In genomic region chr15:75801859-75802593, GRCh38 we compare ENCODE assay signal across 1 cellular context.
TF ChIP-seq lines count a peak whose summit lies in the region.

No MANE protein-coding gene starts in this region.

TF ChIP-seq in K562, 482 proteins besides CTCF, POLR2A, EP300 and RAD21 (continued from another document and continues in another):
- 0 out of 2 replicates have a peak, but pooled peaks have one; percentile 7 for TF ChIP-seq HMBOX1 (IDR thresholded peaks at IDR 0.05)
- no peak for TF ChIP-seq TBL1XR1 (IDR thresholded peaks at IDR 0.05; ENCODE audit: low read length in 2 of 2)
- TF ChIP-seq PRPF4 (IDR thresholded peaks at IDR 0.05; ENCODE audit: insufficient read depth, low read depth, low read length, poor library complexity, severe bottlenecking), result no peak
- no peak for TF ChIP-seq IFI16 (CRISPR knock-in tag; IDR thresholded peaks at IDR 0.05)
- no peak for TF ChIP-seq MLLT1 (IDR thresholded peaks at IDR 0.05)
- TF ChIP-seq EZH2 (IDR thresholded peaks at IDR 0.05; ENCODE audit: borderline replicate concordance, low read depth, low read length), result no peak
- no peak for TF ChIP-seq ETS2 (tag; IDR thresholded peaks at IDR 0.05; ENCODE audit: borderline replicate concordance, poor library complexity, severe bottlenecking)
- TF ChIP-seq ZNF778 (CRISPR knock-in tag; IDR thresholded peaks at IDR 0.05), result no peak
- no peak for TF ChIP-seq ERF (CRISPR knock-in tag; IDR thresholded peaks at IDR 0.05)
- no peak for TF ChIP-seq E2F5 (CRISPR knock-in tag; IDR thresholded peaks at IDR 0.05)
- peak; percentile 72 to 93 for TF ChIP-seq MAZ (CRISPR knock-in tag; conservative IDR thresholded peaks at IDR 0.05 in 1 of 2, IDR thresholded peaks at IDR 0.05 in 1 of 2)
- TF ChIP-seq NKRF (IDR thresholded peaks at IDR 0.05; ENCODE audit: borderline replicate concordance), result peak; percentile 42; the same call in 1 of the 2 replicates
- no peak for TF ChIP-seq CCAR2 (IDR thresholded peaks at IDR 0.05; ENCODE audit: low read depth, low read length)
- peak; percentile 78 for TF ChIP-seq STAG1 (CRISPR knock-in tag; IDR thresholded peaks at IDR 0.05; ENCODE audit: borderline replicate concordance)
- 0 out of 2 replicates have a peak, but pooled peaks have one; percentile 20 for TF ChIP-seq OTX1 (CRISPR knock-in tag; IDR thresholded peaks at IDR 0.05)
- TF ChIP-seq PPARD (CRISPR knock-in tag; IDR thresholded peaks at IDR 0.05), result no peak
- TF ChIP-seq CREB3L1 (IDR thresholded peaks at IDR 0.05; ENCODE audit: borderline replicate concordance, low read depth), result no peak
- TF ChIP-seq BMI1 (IDR thresholded peaks at IDR 0.05; ENCODE audit: low read length), result no peak
- no peak for TF ChIP-seq ZMIZ1 (IDR thresholded peaks at IDR 0.05; ENCODE audit: low read depth in 2 of 2, low read length in 2 of 2)
- TF ChIP-seq CBFB (CRISPR knock-in tag; IDR thresholded peaks at IDR 0.05), result no peak
- TF ChIP-seq TOE1 (IDR thresholded peaks at IDR 0.05; ENCODE audit: borderline replicate concordance), result peak; percentile 33; the same call in 1 of the 2 replicates
- no peak for TF ChIP-seq TOE1 (CRISPR knock-in tag; IDR thresholded peaks at IDR 0.05; ENCODE audit: borderline replicate concordance, low read depth)
- TF ChIP-seq DACH1 (IDR thresholded peaks at IDR 0.05; ENCODE audit: partially characterized antibody), result peak; percentile 72
- TF ChIP-seq TAL1 (IDR thresholded peaks at IDR 0.05), result no peak
- TF ChIP-seq CBX3 (IDR thresholded peaks at IDR 0.05; ENCODE audit: borderline replicate concordance in 1 of 2, low read length in 2 of 2), result no peak
- no peak for TF ChIP-seq ZBTB33 (CRISPR knock-in tag; IDR thresholded peaks at IDR 0.05)
- no peak for TF ChIP-seq IRF9 (tag; IDR thresholded peaks at IDR 0.05)
- peak in 1 of 2 experiments; percentile 68; a peak in 1 of 4 replicates for TF ChIP-seq SIN3A (IDR thresholded peaks at IDR 0.05; ENCODE audit: borderline replicate concordance in 2 of 2, control insufficient read depth in 1 of 2, low read depth in 2 of 2, low read length in 2 of 2)
- peak; percentile 75 for TF ChIP-seq SMC3 (conservative IDR thresholded peaks at IDR 0.05; ENCODE audit: insufficient read depth, low read depth, low read length)
- TF ChIP-seq BCOR (IDR thresholded peaks at IDR 0.05), result 0 out of 2 replicates have a peak, but pooled peaks have one; percentile 16
- TF ChIP-seq ARID2 (IDR thresholded peaks at IDR 0.05), result no peak
- no peak for TF ChIP-seq THRAP3 (IDR thresholded peaks at IDR 0.05; ENCODE audit: borderline replicate concordance)
- peak; percentile 5 for TF ChIP-seq PRDM10 (IDR thresholded peaks at IDR 0.05; ENCODE audit: partially characterized antibody)
- no peak for TF ChIP-seq SRSF9 (IDR thresholded peaks at IDR 0.05; ENCODE audit: borderline replicate concordance, low read depth, low read length)
- no peak for TF ChIP-seq ZNF253 (CRISPR knock-in tag; conservative IDR thresholded peaks at IDR 0.05)
- no peak for TF ChIP-seq TCF3 (CRISPR knock-in tag; IDR thresholded peaks at IDR 0.05)
- no peak for TF ChIP-seq ATF1 (CRISPR knock-in tag; IDR thresholded peaks at IDR 0.05)
- TF ChIP-seq ATF1 (tag; IDR thresholded peaks at IDR 0.05), result peak; percentile 44; the same call in 1 of the 2 replicates
- 0 out of 2 replicates have a peak, but pooled peaks have one; percentile 33 for TF ChIP-seq GMEB1 (CRISPR knock-in tag; IDR thresholded peaks at IDR 0.05)
- TF ChIP-seq KLF10 (CRISPR knock-in tag; IDR thresholded peaks at IDR 0.05), result no peak
- no peak for TF ChIP-seq CHD2 (IDR thresholded peaks at IDR 0.05; ENCODE audit: low read depth, low read length)
- 0 out of 2 replicates have a peak, but pooled peaks have one; percentile 33 for TF ChIP-seq BHLHE40 (IDR thresholded peaks at IDR 0.05; ENCODE audit: low read length)
